15 cellular contexts compared by ENCODE assay signal in the genomic region with DNA sequence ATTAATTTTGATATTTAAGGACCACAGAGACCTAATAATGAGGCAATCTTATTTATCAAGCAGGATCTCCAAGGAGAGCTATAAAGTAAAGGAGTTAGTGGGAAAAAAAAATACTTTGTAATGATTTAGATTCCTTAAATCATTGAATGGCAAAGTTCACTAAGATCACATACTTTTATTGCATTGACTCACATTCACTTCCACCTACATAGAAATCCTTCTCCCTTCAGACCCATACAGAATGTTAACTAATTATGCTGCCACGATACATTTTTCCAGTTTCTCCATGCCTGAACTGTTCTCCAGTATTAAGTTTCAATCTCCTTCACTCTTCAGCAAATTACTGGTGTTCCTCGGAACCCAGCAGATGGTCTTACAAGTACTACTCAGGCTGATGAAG.
DNase-seq lines count a peak whose midpoint lies in the region; ATAC-seq, FAIRE-seq and TF ChIP-seq lines count a peak whose summit lies in the region.
"Had no signal": no experiment of that assay in that cellular context is flagged by ENCODE, and none has a peak within 500 bp of the region (broad histone marks: within the 10 kb centered on the region; RNA-seq: fewer than 3 reads in every experiment).

No MANE protein-coding gene starts in this region.

- peaks cover 2% of the 10 kb centered on the region for H3K27me3 Mint-ChIP-seq in glutamatergic neuron (ENCODE audit: unreplicated experiment)

- H3K4me1 ChIP-seq in adipocyte (ENCODE audit: control insufficient read depth, insufficient read depth, low read length), result peaks cover 14% of the 10 kb centered on the region
- H3K4me1 ChIP-seq in small intestine (ENCODE audit: control insufficient read depth in 2 of 2, insufficient read depth in 1 of 2, low read depth in 1 of 2, low read length in 1 of 2), result no peaks in the 10 kb centered on the region
- H3K4me1 ChIP-seq: BLaER1 had no signal

- H3K27ac ChIP-seq in small intestine (ENCODE audit: low read depth in 1 of 2, low read length in 1 of 2), result no peak overlapping the region
- H3K27ac ChIP-seq: BLaER1 had no signal

- no peaks in the 10 kb centered on the region for H3K4me1 Mint-ChIP-seq in glutamatergic neuron (ENCODE audit: low read depth, unreplicated experiment)

- H3K4me3 ChIP-seq in adipocyte (ENCODE audit: low read length) (no peak overlapping the region), small intestine (ENCODE audit: low read depth in 1 of 2, low read length in 2 of 2) (no peak overlapping the region)
- H3K4me3 ChIP-seq: BLaER1, GM12878, K562 had no signal

- H3K36me3 Mint-ChIP-seq in glutamatergic neuron (ENCODE audit: unreplicated experiment), result no peaks in the 10 kb centered on the region

- FAIRE-seq in small intestine (lab: Jason Lieb, UNC), result no peak
- FAIRE-seq: GM12878, GM18507, K562 had no signal

- H3K27me3 ChIP-seq in adipocyte (replicated peaks; ENCODE audit: control insufficient read depth, insufficient read depth, low read length), result no peaks in the 10 kb centered on the region
- no peaks in the 10 kb centered on the region for H3K27me3 ChIP-seq in small intestine (ENCODE audit: control insufficient read depth in 2 of 2, insufficient read depth in 2 of 2, low read length in 2 of 2)
- H3K27me3 ChIP-seq: BLaER1 had no signal

- WGBS in small intestine, 3 donors, result 31 to 74% (median 41%) methylated on average over 2 of the region's 2 CpGs

- H3K4me3 Mint-ChIP-seq in glutamatergic neuron (ENCODE audit: unreplicated experiment), result no peak overlapping the region

- H3K9me3 ChIP-seq in adipocyte (ENCODE audit: control insufficient read depth, low read length), result no peaks in the 10 kb centered on the region
- H3K9me3 ChIP-seq in small intestine (ENCODE audit: control insufficient read depth, low read depth), result no peaks in the 10 kb centered on the region
- H3K9me3 ChIP-seq: BLaER1 had no signal

- no peaks in the 10 kb centered on the region for H3K36me3 ChIP-seq in adipocyte (ENCODE audit: control insufficient read depth, insufficient read depth, low read length, severe bottlenecking)
- no peaks in the 10 kb centered on the region for H3K36me3 ChIP-seq in small intestine (ENCODE audit: control insufficient read depth in 2 of 2, insufficient read depth in 2 of 2, low read length in 2 of 2)
- H3K36me3 ChIP-seq: BLaER1 had no signal

- TF ChIP-seq CTCF in glutamatergic neuron (IDR thresholded peaks at IDR 0.05; ENCODE audit: partially characterized antibody, unreplicated experiment), result no peak

- DNase-seq in HCEC 1CT (peak; percentile 26), adipocyte (ENCODE audit: low read depth) (peak; percentile 29), iris pigment epithelial cell (ENCODE audit: low read depth) (peak; percentile 39), small intestine (peak; percentile 62), glutamatergic neuron (no peak)
- DNase-seq: DMS153, NCI-H774, Right ventricle myocardium superior had no signal

- no peak overlapping the region for H3K27ac Mint-ChIP-seq in glutamatergic neuron (ENCODE audit: unreplicated experiment)

- peaks cover 2% of the 10 kb centered on the region for H3K9me3 Mint-ChIP-seq in glutamatergic neuron (ENCODE audit: unreplicated experiment)

- ATAC-seq in GM18907 (IDR thresholded peaks at IDR 0.05; ENCODE audit: unreplicated experiment) (no peak), HG03442 (IDR thresholded peaks at IDR 0.05; ENCODE audit: unreplicated experiment) (no peak)
- ATAC-seq: GM12878, HCT116, K562 had no signal

- H3K9ac ChIP-seq in adipocyte (ENCODE audit: low read length), result no peak overlapping the region
- H3K9ac ChIP-seq: BLaER1 had no signal
